Comparison of ENCODE assay signal across 1 cellular context in genomic region chr20:9353916-9354276, GRCh38.
TF ChIP-seq lines count a peak whose summit lies in the region.

No MANE protein-coding gene starts in this region.

TF ChIP-seq in WTC11, 78 proteins besides CTCF, POLR2A, EP300 and RAD21 (continued from another document):
- TF ChIP-seq, protein P1, sequence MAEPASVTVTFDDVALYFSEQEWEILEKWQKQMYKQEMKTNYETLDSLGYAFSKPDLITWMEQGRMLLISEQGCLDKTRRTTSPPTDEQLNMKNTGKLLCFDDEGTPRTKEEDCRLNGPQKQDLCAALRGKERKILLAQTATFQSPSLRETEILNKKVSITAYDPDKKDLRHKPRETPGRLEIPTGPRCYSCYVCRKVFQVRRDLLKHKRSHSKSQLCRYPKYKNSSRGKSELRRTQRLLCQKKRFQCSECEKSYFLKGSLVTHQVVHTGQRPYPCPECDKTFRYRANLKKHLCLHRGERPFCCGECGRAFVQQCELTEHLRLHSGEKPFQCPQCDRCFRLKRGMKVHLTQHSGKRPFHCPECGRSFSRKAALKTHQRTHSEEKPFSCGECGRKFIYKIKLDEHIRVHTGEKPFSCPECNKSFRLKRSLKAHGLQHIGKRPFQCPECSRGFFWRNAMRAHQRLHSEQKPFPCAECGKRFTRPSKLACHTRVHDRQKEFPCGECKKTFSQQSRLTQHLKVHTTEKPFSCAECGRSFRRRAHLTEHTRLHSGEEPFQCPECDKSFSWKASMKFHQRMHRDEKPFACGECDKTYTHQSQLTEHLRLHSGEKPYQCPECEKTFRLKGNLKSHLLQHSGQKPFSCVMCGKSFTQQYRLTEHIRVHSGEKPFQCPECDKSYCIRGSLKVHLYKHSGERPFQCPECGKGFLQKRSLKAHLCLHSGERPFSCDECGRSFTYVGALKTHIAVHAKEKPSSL (CRISPR knock-in tag; conservative IDR thresholded peaks at IDR 0.05) = no peak
- no peak for TF ChIP-seq ZNF317 (CRISPR knock-in tag; IDR thresholded peaks at IDR 0.05; ENCODE audit: borderline replicate concordance, low read depth)
- TF ChIP-seq, protein P2, sequence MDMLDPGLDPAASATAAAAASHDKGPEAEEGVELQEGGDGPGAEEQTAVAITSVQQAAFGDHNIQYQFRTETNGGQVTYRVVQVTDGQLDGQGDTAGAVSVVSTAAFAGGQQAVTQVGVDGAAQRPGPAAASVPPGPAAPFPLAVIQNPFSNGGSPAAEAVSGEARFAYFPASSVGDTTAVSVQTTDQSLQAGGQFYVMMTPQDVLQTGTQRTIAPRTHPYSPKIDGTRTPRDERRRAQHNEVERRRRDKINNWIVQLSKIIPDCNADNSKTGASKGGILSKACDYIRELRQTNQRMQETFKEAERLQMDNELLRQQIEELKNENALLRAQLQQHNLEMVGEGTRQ (CRISPR knock-in tag; IDR thresholded peaks at IDR 0.05) = no peak
- no peak for TF ChIP-seq ELF4 (CRISPR knock-in tag; IDR thresholded peaks at IDR 0.05; ENCODE audit: low read depth)
- TF ChIP-seq CREM (CRISPR knock-in tag; IDR thresholded peaks at IDR 0.05) = no peak
- TF ChIP-seq NR2C2 (CRISPR knock-in tag; IDR thresholded peaks at IDR 0.05) = no peak
- TF ChIP-seq ZBTB21 (CRISPR knock-in tag; IDR thresholded peaks at IDR 0.05; ENCODE audit: borderline replicate concordance) = no peak
- TF ChIP-seq, protein P3, sequence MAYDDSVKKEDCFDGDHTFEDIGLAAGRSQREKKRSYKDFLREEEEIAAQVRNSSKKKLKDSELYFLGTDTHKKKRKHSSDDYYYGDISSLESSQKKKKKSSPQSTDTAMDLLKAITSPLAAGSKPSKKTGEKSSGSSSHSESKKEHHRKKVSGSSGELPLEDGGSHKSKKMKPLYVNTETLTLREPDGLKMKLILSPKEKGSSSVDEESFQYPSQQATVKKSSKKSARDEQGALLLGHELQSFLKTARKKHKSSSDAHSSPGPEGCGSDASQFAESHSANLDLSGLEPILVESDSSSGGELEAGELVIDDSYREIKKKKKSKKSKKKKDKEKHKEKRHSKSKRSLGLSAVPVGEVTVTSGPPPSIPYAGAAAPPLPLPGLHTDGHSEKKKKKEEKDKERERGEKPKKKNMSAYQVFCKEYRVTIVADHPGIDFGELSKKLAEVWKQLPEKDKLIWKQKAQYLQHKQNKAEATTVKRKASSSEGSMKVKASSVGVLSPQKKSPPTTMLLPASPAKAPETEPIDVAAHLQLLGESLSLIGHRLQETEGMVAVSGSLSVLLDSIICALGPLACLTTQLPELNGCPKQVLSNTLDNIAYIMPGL (CRISPR knock-in tag; IDR thresholded peaks at IDR 0.05) = no peak
- TF ChIP-seq GTF2I (CRISPR knock-in tag; conservative IDR thresholded peaks at IDR 0.05) = no peak
